ENCODE assay signal across 10 cellular contexts in genomic region chr19:48543121-48543710, GRCh38. TPM values are rescaled to one million over a fixed set of nuclear protein-coding genes. Genes with fewer than 3 reads are reported as not detected.
DNase-seq lines count a peak whose midpoint lies in the region; ATAC-seq and TF ChIP-seq lines count a peak whose summit lies in the region.
"Had no signal": no experiment of that assay in that cellular context is flagged by ENCODE, and none has a peak within 500 bp of the region (broad histone marks: within the 10 kb centered on the region; RNA-seq: fewer than 3 reads in every experiment).

No MANE protein-coding gene starts in this region.

- DNase-seq in LHCN-M2 (ENCODE audit: low read depth) (peak; percentile 84), astrocyte of the spinal cord (ENCODE audit: low read depth, low spot score) (peak; percentile 8), lung microvascular endothelial cell (ENCODE audit: low read depth in 2 of 2) (peak; percentile 72 to 79), hepatocyte (ENCODE audit: low spot score) (no peak)
- DNase-seq in activated CD4-positive, alpha-beta T cell treated with anti-CD3 and anti-CD28 coated beads for 4 hours: no peak
- no peak for DNase-seq in activated naive CD4-positive, alpha-beta T cell treated with anti-CD3 and anti-CD28 coated beads, Interleukin-2, amount 10 ng/mL, durations not matched to agents 7 days and 5 days
- DNase-seq: activated T-cell treated with anti-CD3 and anti-CD28 coated beads, Interleukin-2, amount 50 U/mL, for 48 hours had no signal

- no peaks in the 10 kb centered on the region for H3K9me2 ChIP-seq in hepatocyte (replicated peaks; ENCODE audit: insufficient read depth)

- TF ChIP-seq CTCF in astrocyte of the spinal cord (IDR thresholded peaks at IDR 0.05; ENCODE audit: low read depth, low read length) (no peak), hepatocyte (IDR thresholded peaks at IDR 0.05; ENCODE audit: poor library complexity) (no peak)

- H3K79me2 ChIP-seq in hepatocyte: no peaks in the 10 kb centered on the region

- no peaks in the 10 kb centered on the region for H3K27me3 ChIP-seq in BLaER1
- H3K27me3 ChIP-seq in hepatocyte: no peaks in the 10 kb centered on the region

- H3K36me3 ChIP-seq in BLaER1 (no peaks in the 10 kb centered on the region), hepatocyte (replicated peaks; ENCODE audit: insufficient read depth, low read depth) (no peaks in the 10 kb centered on the region)

- 52% methylated on average over 13 of the region's 19 CpGs for WGBS in hepatocyte (ENCODE audit: low lambda C conversion rate, missing lambda C conversion rate)

- no peaks in the 10 kb centered on the region for H3K36me3 Mint-ChIP-seq in activated naive CD4-positive, alpha-beta T cell treated with anti-CD3 and anti-CD28 coated beads, Interleukin-2, amount 10 ng/mL, durations not matched to agents 7 days and 5 days

- peaks cover 9% of the 10 kb centered on the region for H3K4me1 ChIP-seq in BLaER1
- H3K4me1 ChIP-seq in hepatocyte (ENCODE audit: insufficient read depth): no peaks in the 10 kb centered on the region

- H3K27ac ChIP-seq in BLaER1: no peak overlapping the region
- H3K27ac ChIP-seq in hepatocyte: no peak overlapping the region

- CTCF ChIA-PET in activated naive CD4-positive, alpha-beta T cell treated with anti-CD3 and anti-CD28 coated beads, Interleukin-2, amount 10 ng/mL, durations not matched to agents 7 days and 5 days (lab: Charles Lee): no interaction called here

- H3K4me3 Mint-ChIP-seq in activated naive CD4-positive, alpha-beta T cell treated with anti-CD3 and anti-CD28 coated beads, Interleukin-2, amount 10 ng/mL, durations not matched to agents 7 days and 5 days: no peak overlapping the region

- in situ Hi-C loops in astrocyte of the spinal cord (cut with HindIII; ENCODE audit: low sequenced_read_pairs): no loop called here

- H3K9ac ChIP-seq in BLaER1: no peak overlapping the region

- no peaks in the 10 kb centered on the region for H3K4me1 Mint-ChIP-seq in activated naive CD4-positive, alpha-beta T cell treated with anti-CD3 and anti-CD28 coated beads, Interleukin-2, amount 10 ng/mL, durations not matched to agents 7 days and 5 days

- no peaks in the 10 kb centered on the region for H3K9me3 Mint-ChIP-seq in activated naive CD4-positive, alpha-beta T cell treated with anti-CD3 and anti-CD28 coated beads, Interleukin-2, amount 10 ng/mL, durations not matched to agents 7 days and 5 days

- H2AFZ ChIP-seq in hepatocyte: no peak overlapping the region

- H3K27ac Mint-ChIP-seq in activated naive CD4-positive, alpha-beta T cell treated with anti-CD3 and anti-CD28 coated beads, Interleukin-2, amount 10 ng/mL, durations not matched to agents 7 days and 5 days: no peak overlapping the region

- no peaks in the 10 kb centered on the region for H3K9me3 ChIP-seq in BLaER1
- no peaks in the 10 kb centered on the region for H3K9me3 ChIP-seq in hepatocyte (ENCODE audit: low read depth)

- H3K4me3 ChIP-seq in BLaER1: no peak overlapping the region
- no peak overlapping the region for H3K4me3 ChIP-seq in astrocyte of the spinal cord (ENCODE audit: low read depth, low read length)
- no peak overlapping the region for H3K4me3 ChIP-seq in hepatocyte
- H3K4me3 ChIP-seq: smooth muscle cell had no signal

- H3K4me2 ChIP-seq in BLaER1 (peak overlapping the region; percentile 40), hepatocyte (no peak overlapping the region)
- H3K4me2 ChIP-seq: smooth muscle cell had no signal

- no peak for ATAC-seq in HG03378 (IDR thresholded peaks at IDR 0.05; ENCODE audit: unreplicated experiment)

- H3K27me3 Mint-ChIP-seq in activated naive CD4-positive, alpha-beta T cell treated with anti-CD3 and anti-CD28 coated beads, Interleukin-2, amount 10 ng/mL, durations not matched to agents 7 days and 5 days: peaks cover 7% of the 10 kb centered on the region

- H4K20me1 ChIP-seq in BLaER1 (no peaks in the 10 kb centered on the region), hepatocyte (ENCODE audit: insufficient read depth, poor library complexity, severe bottlenecking) (no peaks in the 10 kb centered on the region)

RNA-seq across cellular contexts. Expression of gene SULT2B1, which starts 8.8 kb away (rescaled TPM):
- total RNA-seq in LHCN-M2 (2014; rRNA removed) (not detected in 2 replicates), lung microvascular endothelial cell (not detected in 2 replicates), hepatocyte (not detected in 2 replicates)
- 0.15 TPM for polyA plus RNA-seq in LHCN-M2 (2012)
- 0.43 and 0.79 TPM in 2 replicates for polyA plus RNA-seq in hepatocyte

RNA-seq across cellular contexts. Expression of gene LMTK3, which starts 31.6 kb away (rescaled TPM):
- total RNA-seq in LHCN-M2 (2014; rRNA removed) (0.06 and 0.13 TPM in 2 replicates), lung microvascular endothelial cell (under 0.01 TPM in 1 of 2 replicates, not detected in the other), hepatocyte (2.1 and 3.7 TPM in 2 replicates)
- 0.27 TPM for polyA plus RNA-seq in LHCN-M2 (2012)
- polyA plus RNA-seq in hepatocyte: 1.3 and 2.1 TPM in 2 replicates

Comparison
In these comparisons a context has a peak if more than half of its experiments do, and no peak if none do; other contexts are left out.
1. DNase-seq: peak in LHCN-M2 (single experiment), astrocyte of the spinal cord (single experiment) and lung microvascular endothelial cell (2 of 2); none in hepatocyte (single experiment), activated CD4-positive, alpha-beta T cell treated with anti-CD3 and anti-CD28 coated beads for 4 hours (0 of 2) and activated naive CD4-positive, alpha-beta T cell treated with anti-CD3 and anti-CD28 coated beads, Interleukin-2, amount 10 ng/mL, durations not matched to agents 7 days and 5 days (single experiment).